27 cellular contexts compared by ENCODE assay signal in the genomic region with DNA sequence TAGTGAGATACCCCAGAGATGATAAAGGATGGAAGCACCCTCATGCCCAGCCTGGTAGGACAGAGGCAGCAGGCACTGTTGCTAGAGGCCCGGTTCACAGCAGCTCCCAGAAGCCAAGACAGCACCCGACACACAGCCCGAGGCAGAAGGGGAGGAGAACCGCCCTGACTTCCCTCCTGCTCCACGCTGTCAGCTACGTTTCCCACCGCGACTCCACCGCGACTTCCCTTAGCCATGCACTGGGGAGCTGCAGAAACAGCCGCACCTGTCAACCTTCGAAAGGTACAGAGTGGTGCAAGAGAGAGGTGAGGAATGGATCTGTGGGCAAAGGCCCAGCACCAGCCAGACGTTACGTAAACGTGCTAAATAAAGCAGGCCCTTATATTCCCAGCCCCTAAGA.
"Had no signal": no experiment of that assay in that cellular context is flagged by ENCODE, and none has a peak within 500 bp of the region (broad histone marks: within the 10 kb centered on the region; RNA-seq: fewer than 3 reads in every experiment).

No MANE protein-coding gene starts in this region.

- H3K9ac ChIP-seq: neural progenitor cell had no signal

- H3K36me3 Mint-ChIP-seq: naive thymus-derived CD8-positive, alpha-beta T cell; stimulated activated naive B cell treated with anti-CD40 and anti-IgM and Interleukin-4, amounts not matched to agents 10 μg/mL and 1 μg/mL and 100 μg/mL, for 72 hours had no signal

- ATAC-seq: left colon; left lung; lower lobe of right lung; naive thymus-derived CD8-positive, alpha-beta T cell; right cardiac atrium; sciatic nerve; stimulated activated naive B cell treated with anti-CD40 and anti-IgM and Interleukin-4, amounts not matched to agents 10 μg/mL and 1 μg/mL and 100 μg/mL, for 72 hours; stimulated activated naive CD8-positive, alpha-beta T cell treated with anti-CD3 and anti-CD28 coated beads, Interleukin-15, Interleukin-2, amounts not matched to agents 100 U/mL and 50 U/mL, for 24 hours; upper lobe of right lung had no signal

- H2AFZ ChIP-seq: neural progenitor cell had no signal

- DNase-seq: hippocampal formation; kidney glomerular epithelial cell; left colon; lower lobe of right lung; mammary epithelial cell; mesenchymal stem cell; naive thymus-derived CD8-positive, alpha-beta T cell; ovary; retina; right cardiac atrium; stimulated activated CD4-positive, alpha-beta T cell treated with anti-CD3 and anti-CD28 coated beads, Interleukin-12 subunit alpha, Interleukin-12 subunit beta, amount 100 ng/mL, for 4 hours; stimulated activated CD4-positive, alpha-beta T cell treated with anti-CD3 and anti-CD28 coated beads, Interleukin-15, amount 100 ng/mL, for 24 hours; stimulated activated CD4-positive, alpha-beta T cell treated with anti-CD3 and anti-CD28 coated beads, Interleukin-2, amount 100 ng/mL, for 24 hours; stimulated activated CD4-positive, alpha-beta T cell treated with anti-CD3 and anti-CD28 coated beads, Interleukin-4, amount 100 ng/mL, for 1 hour; stimulated activated naive B cell treated with anti-CD40 and anti-IgM and Interleukin-4, amounts not matched to agents 10 μg/mL and 1 μg/mL and 100 μg/mL, for 72 hours; stimulated activated naive CD8-positive, alpha-beta T cell treated with anti-CD3 and anti-CD28 coated beads, Interleukin-15, Interleukin-2, amounts not matched to agents 100 U/mL and 50 U/mL, for 24 hours; stomach; tibial artery; trophoblast cell; upper lobe of right lung had no signal

- H3K27ac Mint-ChIP-seq: naive thymus-derived CD8-positive, alpha-beta T cell; nephron; neural progenitor cell; progenitor cell of endocrine pancreas; stimulated activated naive B cell treated with anti-CD40 and anti-IgM and Interleukin-4, amounts not matched to agents 10 μg/mL and 1 μg/mL and 100 μg/mL, for 72 hours had no signal

- H3K4me3 Mint-ChIP-seq: naive thymus-derived CD8-positive, alpha-beta T cell; nephron; neural progenitor cell; stimulated activated naive B cell treated with anti-CD40 and anti-IgM and Interleukin-4, amounts not matched to agents 10 μg/mL and 1 μg/mL and 100 μg/mL, for 72 hours had no signal

- H3K4me1 Mint-ChIP-seq: naive thymus-derived CD8-positive, alpha-beta T cell; stimulated activated naive B cell treated with anti-CD40 and anti-IgM and Interleukin-4, amounts not matched to agents 10 μg/mL and 1 μg/mL and 100 μg/mL, for 72 hours had no signal

- H3K4me3 ChIP-seq: left lung, lower lobe of right lung, neural progenitor cell, ovary, skin epidermis, stomach, thoracic aorta, tibial artery, upper lobe of right lung had no signal

- H3K27me3 Mint-ChIP-seq: naive thymus-derived CD8-positive, alpha-beta T cell; progenitor cell of endocrine pancreas; stimulated activated naive B cell treated with anti-CD40 and anti-IgM and Interleukin-4, amounts not matched to agents 10 μg/mL and 1 μg/mL and 100 μg/mL, for 72 hours had no signal

- H3K36me3 ChIP-seq: left lung, lower lobe of right lung, neural progenitor cell, ovary, stomach, thoracic aorta, tibial artery, upper lobe of right lung had no signal

- H3K27me3 ChIP-seq: left lung, neural progenitor cell, ovary, stomach, tibial artery, upper lobe of right lung had no signal

- H3K27ac ChIP-seq: left lung, lower lobe of right lung, neural progenitor cell, ovary, skin epidermis, stomach, thoracic aorta, tibial artery, upper lobe of right lung had no signal

- H3K9me3 ChIP-seq: lower lobe of right lung, ovary, thoracic aorta, tibial artery, upper lobe of right lung had no signal

- H3K4me1 ChIP-seq: left lung, lower lobe of right lung, stomach, tibial artery, upper lobe of right lung had no signal
